Comparison of ENCODE assay signal across 1 cellular context in the genomic region with DNA sequence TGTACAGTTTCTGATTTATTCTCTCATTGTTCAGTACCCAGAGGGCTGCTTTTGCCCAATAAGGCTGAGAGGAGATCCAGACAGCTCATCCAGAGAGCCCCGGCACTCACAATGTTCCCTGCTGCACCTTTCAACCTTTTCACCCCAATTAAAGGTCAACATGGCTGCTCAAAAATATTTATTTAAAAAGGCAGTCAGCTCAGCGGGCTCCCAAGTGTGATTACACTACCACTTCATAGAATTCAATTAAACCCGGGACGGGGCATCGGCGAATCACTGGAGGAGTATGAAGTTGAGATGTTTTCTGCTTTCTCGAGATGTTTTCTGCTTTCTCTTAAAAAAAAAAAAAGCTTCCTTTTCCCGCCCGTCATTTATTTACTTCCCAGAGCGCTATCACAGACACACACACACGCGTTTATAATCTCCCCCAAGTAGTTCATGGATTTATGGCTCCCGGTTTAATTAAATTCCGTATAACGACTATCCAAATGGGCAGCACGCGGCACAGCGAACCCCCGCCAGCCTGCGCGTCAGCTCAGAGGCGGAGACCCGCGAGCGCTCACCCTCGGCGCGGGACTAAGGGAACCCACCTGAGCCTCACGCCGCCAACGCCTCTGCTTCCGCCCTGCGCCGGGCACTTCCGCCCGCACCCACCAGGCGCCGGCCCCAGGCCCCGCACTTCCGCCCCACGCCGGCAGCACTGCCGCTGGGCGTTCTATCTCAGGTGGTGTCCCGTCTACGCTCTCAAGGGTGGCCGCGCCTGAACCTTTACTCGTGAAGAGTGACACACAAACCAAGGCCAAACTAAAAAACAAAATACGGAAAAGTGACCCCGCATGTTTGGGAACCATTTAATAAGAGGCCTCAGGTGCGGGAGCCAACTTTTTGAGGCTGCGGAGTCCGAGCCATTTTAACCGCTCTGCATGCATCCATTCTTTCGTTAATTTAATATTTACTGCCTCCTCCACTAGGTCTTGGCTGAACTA.
A peak's percentile ranks its signal among the peaks of the same experiment; 100 is the strongest.
TF ChIP-seq lines count a peak whose summit lies in the region.

Gene C5orf63 (minus strand): TSS at position 642 of the 986 bp plus-strand sequence. CDS start 14,507 bp downstream, outside the sequence.

TF ChIP-seq in K562, 482 proteins besides CTCF, POLR2A, EP300 and RAD21 (continued from another document and continues in another):
- TF ChIP-seq FOXA3 (CRISPR knock-in tag; conservative IDR thresholded peaks at IDR 0.05 in 1 of 2, IDR thresholded peaks at IDR 0.05 in 1 of 2) (no peak), ZC3H8 (IDR thresholded peaks at IDR 0.05) (no peak), CTCFL (IDR thresholded peaks at IDR 0.05; ENCODE audit: borderline replicate concordance, insufficient read depth, low read depth, low read length, poor library complexity, severe bottlenecking) (no peak), AFF4 (CRISPR knock-in tag; IDR thresholded peaks at IDR 0.05) (no peak), TOE1 (IDR thresholded peaks at IDR 0.05; ENCODE audit: borderline replicate concordance) (no peak), TOE1 (CRISPR knock-in tag; IDR thresholded peaks at IDR 0.05; ENCODE audit: borderline replicate concordance, low read depth) (no peak), ATF1 (CRISPR knock-in tag; IDR thresholded peaks at IDR 0.05) (no peak), ATF1 (tag; IDR thresholded peaks at IDR 0.05) (peak; percentile 46; the same call in 1 of the 2 replicates), TBL1XR1 (IDR thresholded peaks at IDR 0.05; ENCODE audit: low read length in 2 of 2) (no peak), ZNF449 (CRISPR knock-in tag; IDR thresholded peaks at IDR 0.05) (no peak), GABPB1 (CRISPR knock-in tag; IDR thresholded peaks at IDR 0.05) (peak; percentile 71; the same call in 1 of the 2 replicates), CCNT2 (IDR thresholded peaks at IDR 0.05; ENCODE audit: borderline replicate concordance, extremely low read depth, insufficient read length, low read depth, low read length) (peak; percentile 51), KLF6 (CRISPR knock-in tag; IDR thresholded peaks at IDR 0.05; ENCODE audit: borderline replicate concordance) (no peak), MAX (CRISPR knock-in tag; IDR thresholded peaks at IDR 0.05) (peak; percentile 14; the same call in 1 of the 2 replicates), ZFX (CRISPR knock-in tag; IDR thresholded peaks at IDR 0.05) (peak; percentile 56), HBP1 (CRISPR knock-in tag; IDR thresholded peaks at IDR 0.05) (no peak), POLR2G (IDR thresholded peaks at IDR 0.05; ENCODE audit: low read depth, low read length) (peak; percentile 88), SPI1 (IDR thresholded peaks at IDR 0.05; ENCODE audit: borderline replicate concordance, low read depth, low read length) (peak; percentile 77; the same call in 1 of the 2 replicates), TEAD1 (CRISPR knock-in tag; IDR thresholded peaks at IDR 0.05) (no peak), NCOA6 (IDR thresholded peaks at IDR 0.05) (no peak), SIX5 (IDR thresholded peaks at IDR 0.05; ENCODE audit: borderline replicate concordance in 1 of 2, insufficient read depth in 1 of 2, low read depth in 1 of 2, low read length in 2 of 2) (no peak), MNT (conservative IDR thresholded peaks at IDR 0.05) (peak in 1 of 2 experiments; percentile 52; a peak in 2 of 4 replicates), ELF1 (tag; IDR thresholded peaks at IDR 0.05) (peak; percentile 87), BCLAF1 (IDR thresholded peaks at IDR 0.05; ENCODE audit: borderline replicate concordance in 1 of 2, control insufficient read depth in 1 of 2, low read depth in 2 of 2, low read length in 1 of 2) (no peak), LEF1 (IDR thresholded peaks at IDR 0.05) (no peak), EP400 (IDR thresholded peaks at IDR 0.05) (peak; percentile 59; the same call in 1 of the 2 replicates)
- TF ChIP-seq, protein P1, sequence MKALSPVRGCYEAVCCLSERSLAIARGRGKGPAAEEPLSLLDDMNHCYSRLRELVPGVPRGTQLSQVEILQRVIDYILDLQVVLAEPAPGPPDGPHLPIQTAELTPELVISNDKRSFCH (CRISPR knock-in tag; IDR thresholded peaks at IDR 0.05), result no peak
- TF ChIP-seq, protein P1 (tag; IDR thresholded peaks at IDR 0.05), result 0 out of 2 replicates have a peak, but pooled peaks have one; percentile 17
- TF ChIP-seq, protein P2, sequence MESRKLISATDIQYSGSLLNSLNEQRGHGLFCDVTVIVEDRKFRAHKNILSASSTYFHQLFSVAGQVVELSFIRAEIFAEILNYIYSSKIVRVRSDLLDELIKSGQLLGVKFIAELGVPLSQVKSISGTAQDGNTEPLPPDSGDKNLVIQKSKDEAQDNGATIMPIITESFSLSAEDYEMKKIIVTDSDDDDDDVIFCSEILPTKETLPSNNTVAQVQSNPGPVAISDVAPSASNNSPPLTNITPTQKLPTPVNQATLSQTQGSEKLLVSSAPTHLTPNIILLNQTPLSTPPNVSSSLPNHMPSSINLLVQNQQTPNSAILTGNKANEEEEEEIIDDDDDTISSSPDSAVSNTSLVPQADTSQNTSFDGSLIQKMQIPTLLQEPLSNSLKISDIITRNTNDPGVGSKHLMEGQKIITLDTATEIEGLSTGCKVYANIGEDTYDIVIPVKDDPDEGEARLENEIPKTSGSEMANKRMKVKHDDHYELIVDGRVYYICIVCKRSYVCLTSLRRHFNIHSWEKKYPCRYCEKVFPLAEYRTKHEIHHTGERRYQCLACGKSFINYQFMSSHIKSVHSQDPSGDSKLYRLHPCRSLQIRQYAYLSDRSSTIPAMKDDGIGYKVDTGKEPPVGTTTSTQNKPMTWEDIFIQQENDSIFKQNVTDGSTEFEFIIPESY (CRISPR knock-in tag; IDR thresholded peaks at IDR 0.05), result peak; percentile 59; the same call in 1 of the 2 replicates
- TF ChIP-seq, protein P3, sequence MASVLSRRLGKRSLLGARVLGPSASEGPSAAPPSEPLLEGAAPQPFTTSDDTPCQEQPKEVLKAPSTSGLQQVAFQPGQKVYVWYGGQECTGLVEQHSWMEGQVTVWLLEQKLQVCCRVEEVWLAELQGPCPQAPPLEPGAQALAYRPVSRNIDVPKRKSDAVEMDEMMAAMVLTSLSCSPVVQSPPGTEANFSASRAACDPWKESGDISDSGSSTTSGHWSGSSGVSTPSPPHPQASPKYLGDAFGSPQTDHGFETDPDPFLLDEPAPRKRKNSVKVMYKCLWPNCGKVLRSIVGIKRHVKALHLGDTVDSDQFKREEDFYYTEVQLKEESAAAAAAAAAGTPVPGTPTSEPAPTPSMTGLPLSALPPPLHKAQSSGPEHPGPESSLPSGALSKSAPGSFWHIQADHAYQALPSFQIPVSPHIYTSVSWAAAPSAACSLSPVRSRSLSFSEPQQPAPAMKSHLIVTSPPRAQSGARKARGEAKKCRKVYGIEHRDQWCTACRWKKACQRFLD (CRISPR knock-in tag; IDR thresholded peaks at IDR 0.05), result no peak
